ENCODE assay signal across 19 cellular contexts in the genomic region with DNA sequence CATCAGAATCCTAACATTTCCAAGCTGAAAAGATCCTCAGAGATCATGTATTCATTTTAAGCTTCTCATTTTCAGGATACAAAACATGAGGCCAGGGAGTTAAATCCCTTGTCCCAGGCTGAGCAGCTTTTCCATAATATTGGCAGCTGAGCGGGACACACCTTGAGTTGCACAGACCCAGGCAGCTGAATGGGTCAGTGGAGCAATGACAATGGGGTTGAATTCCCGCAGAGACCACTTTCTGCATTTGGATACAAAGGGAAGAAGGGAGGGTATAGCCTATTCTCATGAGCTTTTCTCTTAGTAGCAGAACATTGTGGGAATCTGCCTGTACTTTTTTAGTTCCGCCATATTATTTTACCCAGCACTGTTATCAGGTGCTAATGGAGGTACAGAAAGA. TPM values are rescaled to one million over a fixed set of nuclear protein-coding genes. Genes with fewer than 3 reads are reported as not detected.
"Had no signal": no experiment of that assay in that cellular context is flagged by ENCODE, and none has a peak within 500 bp of the region (broad histone marks: within the 10 kb centered on the region; RNA-seq: fewer than 3 reads in every experiment).

No MANE protein-coding gene starts in this region.

- H3K27me3 ChIP-seq: body of pancreas, foreskin keratinocyte, ovary, thyroid gland had no signal

- H3K4me3 ChIP-seq: body of pancreas, lower lobe of right lung, ovary, prostate gland, thyroid gland had no signal

- H3K36me3 ChIP-seq: lower lobe of right lung, ovary, prostate gland, thyroid gland had no signal

- ATAC-seq: body of pancreas; foreskin keratinocyte; left lobe of liver; lower lobe of right lung; naive thymus-derived CD8-positive, alpha-beta T cell; T-helper 17 cell had no signal

- H3K27ac ChIP-seq: body of pancreas, epithelial cell of prostate, foreskin keratinocyte, lower lobe of right lung, ovary, prostate gland, thyroid gland had no signal

- H3K9me3 Mint-ChIP-seq: activated CD4-positive, alpha-beta memory T cell treated with anti-CD3 and anti-CD28 coated beads for 36 hours; activated naive CD4-positive, alpha-beta T cell treated with anti-CD3 and anti-CD28 coated beads for 36 hours; activated naive CD8-positive, alpha-beta T cell treated with anti-CD3 and anti-CD28 coated beads, Interleukin-2, amount 10 ng/mL, durations not matched to agents 7 days and 5 days; immature natural killer cell; stimulated activated naive CD8-positive, alpha-beta T cell treated with anti-CD3 and anti-CD28 coated beads, Interleukin-15, Interleukin-2, amounts not matched to agents 100 ng/mL and 50 ng/mL, for 24 hours had no signal

- H3K4me1 Mint-ChIP-seq: activated naive CD8-positive, alpha-beta T cell treated with anti-CD3 and anti-CD28 coated beads, Interleukin-2, amount 10 ng/mL, durations not matched to agents 7 days and 5 days; immature natural killer cell; naive thymus-derived CD8-positive, alpha-beta T cell; T-helper 17 cell had no signal

- H3K4me1 ChIP-seq: prostate gland, thyroid gland had no signal

- H3K27ac Mint-ChIP-seq: activated CD4-positive, alpha-beta memory T cell treated with anti-CD3 and anti-CD28 coated beads for 36 hours; activated naive CD4-positive, alpha-beta T cell treated with anti-CD3 and anti-CD28 coated beads for 36 hours; activated naive CD8-positive, alpha-beta T cell treated with anti-CD3 and anti-CD28 coated beads, Interleukin-2, amount 10 ng/mL, durations not matched to agents 7 days and 5 days; immature natural killer cell; naive thymus-derived CD8-positive, alpha-beta T cell; stimulated activated naive CD8-positive, alpha-beta T cell treated with anti-CD3 and anti-CD28 coated beads, Interleukin-15, Interleukin-2, amounts not matched to agents 100 ng/mL and 50 ng/mL, for 24 hours; T-helper 17 cell had no signal

- H3K36me3 Mint-ChIP-seq: activated CD4-positive, alpha-beta memory T cell treated with anti-CD3 and anti-CD28 coated beads for 36 hours; activated naive CD8-positive, alpha-beta T cell treated with anti-CD3 and anti-CD28 coated beads, Interleukin-2, amount 10 ng/mL, durations not matched to agents 7 days and 5 days; naive thymus-derived CD8-positive, alpha-beta T cell had no signal

- H3K9me3 ChIP-seq: body of pancreas, lower lobe of right lung, ovary, prostate gland, thyroid gland had no signal

- H3K4me3 Mint-ChIP-seq: activated CD4-positive, alpha-beta memory T cell treated with anti-CD3 and anti-CD28 coated beads for 36 hours; activated naive CD4-positive, alpha-beta T cell treated with anti-CD3 and anti-CD28 coated beads for 36 hours; activated naive CD8-positive, alpha-beta T cell treated with anti-CD3 and anti-CD28 coated beads, Interleukin-2, amount 10 ng/mL, durations not matched to agents 7 days and 5 days; immature natural killer cell; naive thymus-derived CD8-positive, alpha-beta T cell; stimulated activated naive CD8-positive, alpha-beta T cell treated with anti-CD3 and anti-CD28 coated beads, Interleukin-15, Interleukin-2, amounts not matched to agents 100 ng/mL and 50 ng/mL, for 24 hours; T-helper 17 cell had no signal

- DNase-seq: activated CD4-positive, alpha-beta memory T cell treated with anti-CD3 and anti-CD28 coated beads for 36 hours; activated CD4-positive, alpha-beta T cell treated with anti-CD3 and anti-CD28 coated beads for 48 hours; activated naive CD4-positive, alpha-beta T cell treated with anti-CD3 and anti-CD28 coated beads for 36 hours; activated naive CD8-positive, alpha-beta T cell treated with anti-CD3 and anti-CD28 coated beads, Interleukin-2, amount 10 ng/mL, durations not matched to agents 7 days and 5 days; activated T-cell treated with anti-CD3 and anti-CD28 coated beads, Interleukin-2, amount 50 U/mL, for 48 hours; body of pancreas; immature natural killer cell; lower lobe of right lung; naive thymus-derived CD8-positive, alpha-beta T cell; ovary; stimulated activated CD4-positive, alpha-beta T cell treated with anti-CD3 and anti-CD28 coated beads, Interleukin-4, amount 100 ng/mL, for 4 hours; substantia nigra; T-helper 17 cell; thyroid gland had no signal

RNA-seq across cellular contexts. Expression of a gene that starts 49.5 kb away (rescaled TPM):
- total RNA-seq: activated CD4-positive, alpha-beta memory T cell treated with anti-CD3 and anti-CD28 coated beads for 36 hours; activated naive CD4-positive, alpha-beta T cell treated with anti-CD3 and anti-CD28 coated beads for 36 hours; activated naive CD8-positive, alpha-beta T cell treated with anti-CD3 and anti-CD28 coated beads, Interleukin-2, amount 10 ng/mL, durations not matched to agents 7 days and 5 days; left lobe of liver; naive thymus-derived CD8-positive, alpha-beta T cell; T-helper 17 cell had no signal
- polyA plus RNA-seq: immature natural killer cell; naive thymus-derived CD8-positive, alpha-beta T cell had no signal
